Comparison of ENCODE assay signal across 16 cellular contexts in genomic region chr10:497898-498451, GRCh38.
"Had no signal": no experiment of that assay in that cellular context is flagged by ENCODE, and none has a peak within 500 bp of the region (broad histone marks: within the 10 kb centered on the region; RNA-seq: fewer than 3 reads in every experiment).

No MANE protein-coding gene starts in this region.

- H3K27ac Mint-ChIP-seq: activated CD4-positive, alpha-beta memory T cell treated with anti-CD3 and anti-CD28 coated beads for 36 hours; activated naive CD8-positive, alpha-beta T cell treated with anti-CD3 and anti-CD28 coated beads for 36 hours; activated T-cell treated with anti-CD3 and anti-CD28 coated beads, Interleukin-2, amount 50 U/mL, for 72 hours; dendritic cell treated with granulocyte-macrophage colony-stimulating factor and Interleukin-4, amounts not matched to agents 40 ng/mL and 50 ng/mL, for 4 days; immature natural killer cell; stimulated activated naive B cell treated with anti-CD40 and anti-IgM and Interleukin-4, amounts not matched to agents 10 μg/mL and 1 μg/mL and 100 μg/mL, for 72 hours; T-cell had no signal

- H3K4me3 ChIP-seq: ovary, upper lobe of left lung had no signal

- H3K27ac ChIP-seq: brain microvascular endothelial cell, epithelial cell of prostate, ovary, upper lobe of left lung had no signal

- H3K4me3 Mint-ChIP-seq: activated CD4-positive, alpha-beta memory T cell treated with anti-CD3 and anti-CD28 coated beads for 36 hours; activated naive CD8-positive, alpha-beta T cell treated with anti-CD3 and anti-CD28 coated beads for 36 hours; activated T-cell treated with anti-CD3 and anti-CD28 coated beads, Interleukin-2, amount 50 U/mL, for 72 hours; dendritic cell treated with granulocyte-macrophage colony-stimulating factor and Interleukin-4, amounts not matched to agents 40 ng/mL and 50 ng/mL, for 4 days; effector memory CD8-positive, alpha-beta T cell; immature natural killer cell; stimulated activated naive B cell treated with anti-CD40 and anti-IgM and Interleukin-4, amounts not matched to agents 10 μg/mL and 1 μg/mL and 100 μg/mL, for 72 hours; T-cell had no signal

- H3K9me3 Mint-ChIP-seq: activated CD4-positive, alpha-beta memory T cell treated with anti-CD3 and anti-CD28 coated beads for 36 hours; activated naive CD8-positive, alpha-beta T cell treated with anti-CD3 and anti-CD28 coated beads for 36 hours; activated T-cell treated with anti-CD3 and anti-CD28 coated beads, Interleukin-2, amount 50 U/mL, for 72 hours; dendritic cell treated with granulocyte-macrophage colony-stimulating factor and Interleukin-4, amounts not matched to agents 40 ng/mL and 50 ng/mL, for 4 days; effector memory CD8-positive, alpha-beta T cell; immature natural killer cell; stimulated activated naive B cell treated with anti-CD40 and anti-IgM and Interleukin-4, amounts not matched to agents 10 μg/mL and 1 μg/mL and 100 μg/mL, for 72 hours; T-cell had no signal

- H3K27me3 ChIP-seq: brain microvascular endothelial cell, ovary, upper lobe of left lung had no signal

- H3K36me3 Mint-ChIP-seq: activated CD4-positive, alpha-beta memory T cell treated with anti-CD3 and anti-CD28 coated beads for 36 hours; activated naive CD8-positive, alpha-beta T cell treated with anti-CD3 and anti-CD28 coated beads for 36 hours; immature natural killer cell; stimulated activated naive B cell treated with anti-CD40 and anti-IgM and Interleukin-4, amounts not matched to agents 10 μg/mL and 1 μg/mL and 100 μg/mL, for 72 hours; T-cell had no signal

- ATAC-seq: activated T-cell treated with anti-CD3 and anti-CD28 coated beads, Interleukin-2, amount 50 U/mL, for 72 hours; effector memory CD8-positive, alpha-beta T cell; stimulated activated naive B cell treated with anti-CD40 and anti-IgM and Interleukin-4, amounts not matched to agents 10 μg/mL and 1 μg/mL and 100 μg/mL, for 72 hours; T-cell had no signal

- H3K9me3 ChIP-seq: ovary, upper lobe of left lung had no signal

- H3K36me3 ChIP-seq: brain microvascular endothelial cell, ovary, upper lobe of left lung had no signal

- DNase-seq: activated CD4-positive, alpha-beta memory T cell treated with anti-CD3 and anti-CD28 coated beads for 36 hours; activated gamma-delta T cell treated with Interleukin-2 at 50 U/mL for 16 hours; activated naive CD8-positive, alpha-beta T cell treated with anti-CD3 and anti-CD28 coated beads for 36 hours; activated T-cell treated with anti-CD3 and anti-CD28 coated beads, Interleukin-2, amount 50 U/mL, for 72 hours; brain microvascular endothelial cell; cerebellar nuclear complex; effector memory CD8-positive, alpha-beta T cell; immature natural killer cell; stimulated activated CD4-positive, alpha-beta T cell treated with anti-CD3 and anti-CD28 coated beads, Interleukin-1b, Interleukin-23, amount 100 ng/mL, for 48 hours; stimulated activated naive B cell treated with anti-CD40 and anti-IgM and Interleukin-4, amounts not matched to agents 10 μg/mL and 1 μg/mL and 100 μg/mL, for 72 hours; T1000; upper lobe of left lung had no signal
